In genomic region chrX:125152011-125152410, GRCh38 we compare ENCODE assay signal across 11 cellular contexts.
"Had no signal": no experiment of that assay in that cellular context is flagged by ENCODE, and none has a peak within 500 bp of the region (broad histone marks: within the 10 kb centered on the region; RNA-seq: fewer than 3 reads in every experiment).

No MANE protein-coding gene starts in this region.

- H3K9ac ChIP-seq: GM23248 had no signal

- ATAC-seq: GM23338, HCT116 had no signal

- H2AFZ ChIP-seq: GM23248, GM23338 had no signal

- FAIRE-seq: H1, H54 had no signal

- H3K4me2 ChIP-seq: GM23338 had no signal

- H3K27ac ChIP-seq: GM23248 had no signal

- H3K4me3 ChIP-seq: GM23248, GM23338, HAP-1 had no signal

- H3K9me3 ChIP-seq: HAP-1 had no signal

- DNase-seq: GM23248, GOT3, H7, H9, HCEC 1CT, HFFc6 had no signal

- H3K36me3 ChIP-seq: HAP-1 had no signal
